9 cellular contexts compared by ENCODE assay signal in the genomic region with DNA sequence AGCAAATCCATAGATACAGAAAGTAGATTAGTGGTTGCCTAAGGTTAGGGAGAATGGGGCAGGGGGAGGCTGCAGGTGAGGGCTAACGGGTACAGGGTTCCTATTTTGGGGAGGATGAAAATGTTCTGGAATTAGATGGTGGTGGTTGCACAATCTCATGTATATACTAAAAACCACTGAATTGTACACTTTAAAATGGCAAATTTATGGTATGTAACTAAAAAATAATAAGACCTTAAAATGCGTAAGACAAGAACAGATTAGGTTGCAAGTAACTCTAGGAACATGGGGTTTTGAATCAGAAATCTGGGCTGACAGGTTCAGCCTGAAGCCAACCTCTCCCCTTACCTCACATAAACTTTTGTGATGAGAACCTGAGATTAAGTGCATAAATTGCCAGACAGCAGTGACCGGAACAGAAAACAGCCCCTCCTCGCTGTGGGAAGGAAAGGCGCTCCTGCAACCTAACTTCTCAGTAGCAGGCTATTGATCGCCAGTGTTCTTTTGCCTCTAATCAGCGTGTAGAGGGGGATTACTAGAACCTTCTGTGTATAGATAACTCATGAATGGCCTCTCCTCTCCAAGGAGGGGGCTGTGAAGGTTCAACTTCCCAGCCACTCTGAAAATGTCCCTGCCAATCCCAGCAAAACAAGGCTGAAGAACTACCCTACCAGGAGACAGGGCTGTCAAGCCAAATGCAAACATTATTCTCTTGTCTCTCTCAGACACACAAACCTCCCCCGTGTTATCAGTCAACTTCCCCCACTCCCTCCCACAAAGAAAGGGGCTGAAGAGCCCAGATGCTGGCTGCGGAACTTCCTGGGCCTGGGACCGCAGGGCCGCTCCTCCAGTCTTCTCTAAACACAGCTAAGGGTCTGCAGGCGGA. TPM values are rescaled to one million over a fixed set of nuclear protein-coding genes. Genes with fewer than 3 reads are reported as not detected.
DNase-seq lines count a peak whose midpoint lies in the region; ATAC-seq, FAIRE-seq and TF ChIP-seq lines count a peak whose summit lies in the region.
"Had no signal": no experiment of that assay in that cellular context is flagged by ENCODE, and none has a peak within 500 bp of the region (broad histone marks: within the 10 kb centered on the region; RNA-seq: fewer than 3 reads in every experiment).

No MANE protein-coding gene starts in this region.

- no peak for DNase-seq in CD8-positive, alpha-beta T cell
- DNase-seq in COR-L47 (lab: John Stamatoyannopoulos, UW) (no peak), RCC 7860 (ENCODE audit: low spot score) (no peak)
- DNase-seq in activated naive CD4-positive, alpha-beta T cell treated with Interleukin-2 at 50 U/mL for 16 hours = no peak

- H3K9ac ChIP-seq in OCI-LY3 (ENCODE audit: low read length) = peak overlapping the region; percentile 74

- H3K27me3 Mint-ChIP-seq in CD8-positive, alpha-beta T cell (ENCODE audit: low read depth) = no peaks in the 10 kb centered on the region
- no peaks in the 10 kb centered on the region for H3K27me3 Mint-ChIP-seq in dendritic cell treated with granulocyte-macrophage colony-stimulating factor and Interleukin-4, amounts not matched to agents 40 ng/mL and 50 ng/mL, for 4 days

- peak overlapping the region; percentile 84 for H3K4me2 ChIP-seq in OCI-LY3 (ENCODE audit: low read length)

- no peaks in the 10 kb centered on the region for H3K36me3 ChIP-seq in CD8-positive, alpha-beta T cell (ENCODE audit: insufficient read depth, low read length)
- peaks cover 9% of the 10 kb centered on the region for H3K36me3 ChIP-seq in OCI-LY3 (replicated peaks; ENCODE audit: low read depth, low read length)
- peaks cover 18% of the 10 kb centered on the region for H3K36me3 ChIP-seq in neuron (ENCODE audit: insufficient read depth, low read length)

- intact Hi-C loops in CD8-positive, alpha-beta T cell (cut with DNase I, micrococcal nuclease) = loop anchor here (2.0 to 10.0 kb wide), 16 partner anchors 17 to 1763 kb away; partner anchors contain the start of genes PRDM4 (in 2 of the 2), ALKBH2 (in 1 of the 2), CORO1C (in 1 of the 2) and CRY1 (in 1 of the 2)
- intact Hi-C loops in dendritic cell treated with granulocyte-macrophage colony-stimulating factor and Interleukin-4, amounts not matched to agents 40 ng/mL and 50 ng/mL, for 4 days (cut with micrococcal nuclease) = loop anchor here (5.0 kb wide), 1 partner anchor 33 kb away; no protein-coding TSS in a partner anchor

- no peak for TF ChIP-seq CTCF in CD8-positive, alpha-beta T cell (IDR thresholded peaks at IDR 0.05)
- TF ChIP-seq CTCF in OCI-LY3 (IDR thresholded peaks at IDR 0.05; ENCODE audit: low read depth, low read length) = no peak

- no peak overlapping the region for H3K4me3 ChIP-seq in CD8-positive, alpha-beta T cell (ENCODE audit: low read depth, low read length)
- H3K4me3 ChIP-seq in OCI-LY3 (ENCODE audit: low read length) (peak overlapping the region; percentile 81), neuron (ENCODE audit: low read length) (peak overlapping the region; percentile 66)

- H3K27ac ChIP-seq in CD8-positive, alpha-beta T cell (ENCODE audit: low read depth, low read length) = peak overlapping the region; percentile 15
- H3K27ac ChIP-seq in OCI-LY3 (ENCODE audit: low read length) = no peak overlapping the region

- no peaks in the 10 kb centered on the region for H3K9me3 ChIP-seq in CD8-positive, alpha-beta T cell (ENCODE audit: low read length)
- H3K9me3 ChIP-seq in OCI-LY3 (ENCODE audit: insufficient read depth, low read length) = peaks cover 5% of the 10 kb centered on the region; the same call in 1 of the 2 replicates
- H3K9me3 ChIP-seq in neuron (ENCODE audit: low read length) = peaks cover 5% of the 10 kb centered on the region

- peaks cover 46% of the 10 kb centered on the region for H3K4me1 Mint-ChIP-seq in CD8-positive, alpha-beta T cell (ENCODE audit: low read depth)
- H3K4me1 Mint-ChIP-seq in dendritic cell treated with granulocyte-macrophage colony-stimulating factor and Interleukin-4, amounts not matched to agents 40 ng/mL and 50 ng/mL, for 4 days (ENCODE audit: low read depth) = peaks cover 86% of the 10 kb centered on the region

- POLR2A ChIA-PET in CD8-positive, alpha-beta T cell (lab: Charles Lee) = no interaction called here

- no peak overlapping the region for H2AFZ ChIP-seq in OCI-LY3 (ENCODE audit: low read depth, low read length)
- no peak overlapping the region for H2AFZ ChIP-seq in neuron (ENCODE audit: low read depth, low read length)

- no peak for FAIRE-seq in RCC 7860 (lab: Jason Lieb, UNC)

- peaks cover 33% of the 10 kb centered on the region for H3K79me2 ChIP-seq in OCI-LY3 (ENCODE audit: low read length)

- H4K20me1 ChIP-seq in OCI-LY3 (ENCODE audit: insufficient read depth, low read length) = peaks cover 19% of the 10 kb centered on the region; the same call in 1 of the 2 replicates

- H3K27ac Mint-ChIP-seq in CD8-positive, alpha-beta T cell = peak overlapping the region; percentile 97
- peak overlapping the region; percentile 91 for H3K27ac Mint-ChIP-seq in dendritic cell treated with granulocyte-macrophage colony-stimulating factor and Interleukin-4, amounts not matched to agents 40 ng/mL and 50 ng/mL, for 4 days

- ATAC-seq in CD8-positive, alpha-beta T cell = no peak
- no peak for ATAC-seq in GM21723 (IDR thresholded peaks at IDR 0.05; ENCODE audit: unreplicated experiment)

- peak overlapping the region; percentile 98 for H3K4me3 Mint-ChIP-seq in CD8-positive, alpha-beta T cell
- H3K4me3 Mint-ChIP-seq in dendritic cell treated with granulocyte-macrophage colony-stimulating factor and Interleukin-4, amounts not matched to agents 40 ng/mL and 50 ng/mL, for 4 days = peak overlapping the region; percentile 80

- H3K4me1 ChIP-seq in CD8-positive, alpha-beta T cell (ENCODE audit: insufficient read depth, low read length) = peaks cover 27% of the 10 kb centered on the region
- peaks cover 54% of the 10 kb centered on the region for H3K4me1 ChIP-seq in OCI-LY3 (ENCODE audit: low read length)
- H3K4me1 ChIP-seq in neuron (ENCODE audit: insufficient read depth, low read length) = peaks cover 26% of the 10 kb centered on the region

- H3K36me3 Mint-ChIP-seq in CD8-positive, alpha-beta T cell = peaks cover 29% of the 10 kb centered on the region
- H3K36me3 Mint-ChIP-seq in dendritic cell treated with granulocyte-macrophage colony-stimulating factor and Interleukin-4, amounts not matched to agents 40 ng/mL and 50 ng/mL, for 4 days (ENCODE audit: low read depth) = peaks cover 65% of the 10 kb centered on the region

- CTCF ChIA-PET in CD8-positive, alpha-beta T cell (lab: Charles Lee) = no interaction called here

- no peaks in the 10 kb centered on the region for H3K9me3 Mint-ChIP-seq in CD8-positive, alpha-beta T cell
- H3K9me3 Mint-ChIP-seq in dendritic cell treated with granulocyte-macrophage colony-stimulating factor and Interleukin-4, amounts not matched to agents 40 ng/mL and 50 ng/mL, for 4 days = no peaks in the 10 kb centered on the region

- H3K27me3 ChIP-seq in CD8-positive, alpha-beta T cell (ENCODE audit: insufficient read depth, low read length) = no peaks in the 10 kb centered on the region
- H3K27me3 ChIP-seq in OCI-LY3 (ENCODE audit: low read depth, low read length) = peaks cover 14% of the 10 kb centered on the region
- no peaks in the 10 kb centered on the region for H3K27me3 ChIP-seq in neuron (ENCODE audit: insufficient read depth, low read length)

RNA-seq across cellular contexts. Expression of gene SSH1, which starts 1.9 kb away (rescaled TPM):
- total RNA-seq in CD8-positive, alpha-beta T cell = 10 to 100 TPM; 26.2 to 32.4 TPM

RNA-seq across cellular contexts. Expression of gene DAO, which starts 24.4 kb away (rescaled TPM):
- not detected for total RNA-seq in CD8-positive, alpha-beta T cell
- total RNA-seq: myocyte had no signal
